Comparison of ENCODE assay signal across 8 cellular contexts in genomic region chr17:27532269-27533067, GRCh38.
DNase-seq lines count a peak whose midpoint lies in the region; ATAC-seq lines count a peak whose summit lies in the region.

No MANE protein-coding gene starts in this region.

- H3K9ac ChIP-seq in neuronal stem cell (ENCODE audit: low read depth, low read length, poor library complexity) = no peak overlapping the region

- H3K23ac ChIP-seq in neuronal stem cell (ENCODE audit: low read depth, low read length, poor library complexity) = no peak overlapping the region

- H2AFZ ChIP-seq in neuronal stem cell (ENCODE audit: low read length) = no peak overlapping the region

- peaks cover 50% of the 10 kb centered on the region for H3K4me1 Mint-ChIP-seq in stimulated activated memory B cell treated with anti-CD40 and anti-IgM and Interleukin-4, amounts not matched to agents 10 μg/mL and 1 μg/mL and 100 μg/mL, for 72 hours

- no peak overlapping the region for H4K91ac ChIP-seq in neuronal stem cell (ENCODE audit: low read depth, low read length, poor library complexity)

- ATAC-seq in GM18502 (IDR thresholded peaks at IDR 0.05; ENCODE audit: poor library complexity, unreplicated experiment) = peak; percentile 40
- ATAC-seq in HG03565 (IDR thresholded peaks at IDR 0.05; ENCODE audit: unreplicated experiment) = no peak
- ATAC-seq in stimulated activated memory B cell treated with anti-CD40 and anti-IgM and Interleukin-4, amounts not matched to agents 10 μg/mL and 1 μg/mL and 100 μg/mL, for 72 hours = no peak
- ATAC-seq in HG02885 (IDR thresholded peaks at IDR 0.05; ENCODE audit: poor library complexity, unreplicated experiment) = no peak

- no peaks in the 10 kb centered on the region for H3K9me3 ChIP-seq in neuronal stem cell (replicated peaks in 1 of 2; ENCODE audit: control insufficient read depth in 2 of 2, insufficient read depth in 1 of 2, low read depth in 1 of 2, low read length in 2 of 2)

- H3K4me3 ChIP-seq in neuronal stem cell (ENCODE audit: low read length in 2 of 2) = no peak overlapping the region

- no peak overlapping the region for H2BK12ac ChIP-seq in neuronal stem cell (ENCODE audit: low read length)

- H3K4me2 ChIP-seq in neuronal stem cell (ENCODE audit: insufficient read depth, low read length, poor library complexity, severe bottlenecking) = no peak overlapping the region

- no peak overlapping the region for H3K14ac ChIP-seq in neuronal stem cell (ENCODE audit: low read length)

- H3K9me3 Mint-ChIP-seq in stimulated activated memory B cell treated with anti-CD40 and anti-IgM and Interleukin-4, amounts not matched to agents 10 μg/mL and 1 μg/mL and 100 μg/mL, for 72 hours = no peaks in the 10 kb centered on the region

- no peak overlapping the region for H3K27ac Mint-ChIP-seq in stimulated activated memory B cell treated with anti-CD40 and anti-IgM and Interleukin-4, amounts not matched to agents 10 μg/mL and 1 μg/mL and 100 μg/mL, for 72 hours

- H2BK15ac ChIP-seq in neuronal stem cell (ENCODE audit: low read length) = no peak overlapping the region

- H3K27me3 Mint-ChIP-seq in stimulated activated memory B cell treated with anti-CD40 and anti-IgM and Interleukin-4, amounts not matched to agents 10 μg/mL and 1 μg/mL and 100 μg/mL, for 72 hours = no peaks in the 10 kb centered on the region

- H4K8ac ChIP-seq in neuronal stem cell (ENCODE audit: low read depth, low read length) = no peak overlapping the region

- DNase-seq in SIG-M5 treated with dmso at 0.1 percent for 504 hours (lab: John Stamatoyannopoulos, UW; ENCODE audit: unreplicated experiment) (peak; percentile 99), globus pallidus (ENCODE audit: low spot score) (peak; percentile 54), neuronal stem cell (ENCODE audit: low spot score) (no peak), HT-29 (ENCODE audit: low spot score) (no peak)

- no CpG with 5 or more reads among the region's 20 CpGs for whole genome bisulfite sequencing in neuronal stem cell (ENCODE audit: extremely low coverage in 2 of 2, insufficient read length in 2 of 2, insufficient replicate concordance in 1 of 2), 2 donors

- no peak overlapping the region for H2BK5ac ChIP-seq in neuronal stem cell (ENCODE audit: low read length)

- H3K27ac ChIP-seq in neuronal stem cell (replicated peaks; ENCODE audit: low read length) = no peak overlapping the region

- peaks cover 9 to 11% of the 10 kb centered on the region in 2 donors for H3K4me1 ChIP-seq in neuronal stem cell (ENCODE audit: control insufficient read depth in 2 of 2, insufficient read depth in 1 of 2, low read depth in 1 of 2, low read length in 2 of 2)

- no peaks in the 10 kb centered on the region for H3K27me3 ChIP-seq in neuronal stem cell (ENCODE audit: control insufficient read depth in 3 of 3, insufficient read depth in 3 of 3, low read depth in 1 of 3, low read length in 3 of 3)

- H2BK120ac ChIP-seq in neuronal stem cell (ENCODE audit: low read depth, low read length) = peak overlapping the region; percentile 16

- H3K79me1 ChIP-seq in neuronal stem cell (ENCODE audit: low read depth, low read length) = peaks cover 3% of the 10 kb centered on the region

- H3K4me3 Mint-ChIP-seq in stimulated activated memory B cell treated with anti-CD40 and anti-IgM and Interleukin-4, amounts not matched to agents 10 μg/mL and 1 μg/mL and 100 μg/mL, for 72 hours = no peak overlapping the region

- H3K36me3 ChIP-seq in neuronal stem cell (replicated peaks in 1 of 2; ENCODE audit: control insufficient read depth in 2 of 2, insufficient read depth in 2 of 2, low read length in 2 of 2) = no peaks in the 10 kb centered on the region

- no peak overlapping the region for H3K4ac ChIP-seq in neuronal stem cell (ENCODE audit: low read length)

- peak overlapping the region; percentile 71 for H2AK5ac ChIP-seq in neuronal stem cell (ENCODE audit: low read depth, low read length)

- peak overlapping the region; percentile 72 for H3K18ac ChIP-seq in neuronal stem cell (ENCODE audit: low read length)

- no peaks in the 10 kb centered on the region for H3K36me3 Mint-ChIP-seq in stimulated activated memory B cell treated with anti-CD40 and anti-IgM and Interleukin-4, amounts not matched to agents 10 μg/mL and 1 μg/mL and 100 μg/mL, for 72 hours

Comparison
In these comparisons a context has a peak if more than half of its experiments do, and no peak if none do; other contexts are left out.
1. DNase-seq: peak in SIG-M5 treated with dmso at 0.1 percent for 504 hours (single experiment) and globus pallidus (single experiment); none in neuronal stem cell (single experiment) and HT-29 (single experiment).